8 cellular contexts compared by ENCODE assay signal in the genomic region with DNA sequence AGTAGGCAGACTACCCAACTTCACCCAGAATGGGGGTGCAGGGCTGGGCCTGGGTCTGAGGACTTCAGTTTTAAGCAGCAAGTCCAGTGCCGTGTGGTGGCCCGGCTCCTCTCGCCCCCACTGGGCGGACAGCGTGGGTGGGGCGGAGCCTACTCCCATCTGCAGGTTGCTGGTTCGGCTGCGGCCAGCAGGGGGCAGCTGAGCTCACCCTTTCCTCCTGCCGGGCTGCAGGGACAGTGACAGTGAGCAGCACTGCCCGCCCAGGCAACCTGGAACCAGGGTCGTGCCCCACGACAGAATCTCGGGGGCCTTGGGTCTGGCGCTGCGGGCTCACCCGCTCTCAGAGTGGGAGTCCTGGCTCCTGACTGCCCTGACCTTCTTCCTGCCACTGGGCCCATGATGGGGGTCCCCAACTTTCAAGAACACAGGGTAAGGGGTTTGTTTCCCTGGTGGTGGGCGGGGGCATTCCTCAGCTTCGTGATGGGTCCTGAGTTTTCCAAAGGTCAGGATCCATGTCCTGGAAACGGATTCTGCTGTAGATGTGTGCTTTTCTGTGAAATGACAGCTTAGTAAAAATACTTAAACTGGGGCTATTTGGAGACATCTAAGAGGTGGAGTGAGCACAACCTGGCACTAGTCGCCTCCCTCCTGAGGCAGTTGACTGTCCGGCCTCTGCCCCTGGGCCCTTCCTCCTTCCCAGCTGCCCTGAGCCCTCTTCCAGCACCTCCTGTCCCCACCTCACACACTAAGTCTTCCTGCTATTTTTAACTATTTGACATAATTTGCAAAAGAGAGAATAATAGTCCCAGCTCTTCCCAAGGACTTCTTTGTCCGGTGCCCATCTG. TPM values are rescaled to one million over a fixed set of nuclear protein-coding genes. Genes with fewer than 3 reads are reported as not detected.
DNase-seq lines count a peak whose midpoint lies in the region; ATAC-seq and TF ChIP-seq lines count a peak whose summit lies in the region.

No MANE protein-coding gene starts in this region.

- peak; percentile 16 for TF ChIP-seq POLR2A in GM10847 (IDR thresholded peaks at IDR 0.05; ENCODE audit: extremely low read depth, insufficient read length)

- peak; percentile 77 for DNase-seq in NCI-H510A treated with DMSO at 0.1 percent for 48 hours (lab: John Stamatoyannopoulos, UW)
- peak; percentile 97 for DNase-seq in activated CD4-positive, alpha-beta T cell treated with anti-CD3 and anti-CD28 coated beads, Interleukin-2, amount 50 U/mL, for 48 hours
- peak; percentile 70 to 86 for DNase-seq in dermis microvascular lymphatic vessel endothelial cell (ENCODE audit: low read depth in 2 of 2)
- peak; percentile 84 to 92 for DNase-seq in lung microvascular endothelial cell (ENCODE audit: low read depth in 2 of 2)
- DNase-seq in stimulated activated CD4-positive, alpha-beta T cell treated with anti-CD3 and anti-CD28 coated beads, TNF-alpha, amount 100 ng/mL, for 4 hours (ENCODE audit: low read depth in 3 of 3) = peak; percentile 84 to 89 (median 88)
- DNase-seq in cortex of kidney (lab: John Stamatoyannopoulos, UW) = no peak

- ATAC-seq in HG02885 (IDR thresholded peaks at IDR 0.05; ENCODE audit: poor library complexity, unreplicated experiment) = peak; percentile 38

RNA-seq across cellular contexts. Expression of gene NEAT1, which starts 6.0 kb away (rescaled TPM):
- total RNA-seq in dermis microvascular lymphatic vessel endothelial cell (23.7 and 88.5 TPM in 2 replicates), lung microvascular endothelial cell (26.4 and 94.2 TPM in 2 replicates)

RNA-seq across cellular contexts. Expression of gene FRMD8, which starts 30.1 kb away (rescaled TPM):
- 75.4 and 85.1 TPM in 2 replicates for total RNA-seq in dermis microvascular lymphatic vessel endothelial cell
- 63.4 and 82.9 TPM in 2 replicates for total RNA-seq in lung microvascular endothelial cell

RNA-seq across cellular contexts. Expression of gene SLC25A45, which starts 34.1 kb away (rescaled TPM):
- total RNA-seq in dermis microvascular lymphatic vessel endothelial cell (1.6 and 1.7 TPM in 2 replicates), lung microvascular endothelial cell (1.2 and 1.7 TPM in 2 replicates)
